In the genomic region with DNA sequence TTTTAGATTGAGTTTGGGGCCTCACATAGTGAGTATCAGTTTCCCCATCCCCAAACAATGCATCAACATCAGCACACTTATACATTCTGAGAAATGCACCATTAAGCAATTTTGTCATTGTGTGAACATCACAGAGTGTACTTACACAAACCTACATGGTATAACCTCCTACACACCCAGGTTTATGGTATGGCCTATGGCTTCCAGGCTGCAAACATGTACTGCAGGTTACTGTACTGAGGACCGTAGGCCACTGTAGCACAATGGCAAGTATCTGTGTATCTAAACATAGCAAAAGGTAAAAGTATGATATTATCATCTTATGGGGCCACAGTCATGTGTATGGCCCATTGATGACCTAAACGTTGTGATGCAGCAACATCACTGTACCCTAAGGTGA, we compare ENCODE assay signal across 18 cellular contexts.
"Had no signal": no experiment of that assay in that cellular context is flagged by ENCODE, and none has a peak within 500 bp of the region (broad histone marks: within the 10 kb centered on the region; RNA-seq: fewer than 3 reads in every experiment).

No MANE protein-coding gene starts in this region.

- H3K4me2 ChIP-seq: hepatocyte had no signal

- H3K9me3 ChIP-seq: ascending aorta, left lung, sigmoid colon, spleen, thyroid gland had no signal

- H3K27me3 ChIP-seq: ascending aorta, hepatocyte, left lung, sigmoid colon, spleen, thyroid gland had no signal

- H3K27me3 Mint-ChIP-seq: activated CD8-positive, alpha-beta T cell treated with anti-CD3 and anti-CD28 coated beads for 36 hours; activated naive CD8-positive, alpha-beta T cell treated with anti-CD3 and anti-CD28 coated beads, Interleukin-2, amount 50 U/mL, for 24 hours had no signal

- H3K36me3 ChIP-seq: ascending aorta, sigmoid colon, thyroid gland, WERI-Rb-1 had no signal

- H3K27ac ChIP-seq: ascending aorta, hepatocyte, left lung, sigmoid colon, thyroid gland, WERI-Rb-1 had no signal

- ATAC-seq: activated CD8-positive, alpha-beta T cell treated with anti-CD3 and anti-CD28 coated beads for 36 hours; activated naive CD8-positive, alpha-beta T cell treated with anti-CD3 and anti-CD28 coated beads, Interleukin-2, amount 50 U/mL, for 24 hours; esophagus mucosa; left lung had no signal

- DNase-seq: activated CD4-positive, alpha-beta T cell treated with anti-CD3 and anti-CD28 coated beads for 4 hours; activated CD8-positive, alpha-beta T cell treated with anti-CD3 and anti-CD28 coated beads for 36 hours; activated naive CD4-positive, alpha-beta T cell; activated naive CD8-positive, alpha-beta T cell treated with anti-CD3 and anti-CD28 coated beads, Interleukin-2, amount 50 U/mL, for 24 hours; left lung; mammary epithelial cell; nephron progenitor cell; sigmoid colon; spleen; stimulated activated CD4-positive, alpha-beta T cell treated with anti-CD3 and anti-CD28 coated beads, Interleukin-1b, Interleukin-23, amount 100 ng/mL, for 48 hours; thyroid gland; WERI-Rb-1 had no signal

- FAIRE-seq: endometrium had no signal

- H2AFZ ChIP-seq: hepatocyte had no signal

- H3K4me3 ChIP-seq: ascending aorta, hepatocyte, left lung, sigmoid colon, spleen, thyroid gland had no signal

- H3K4me3 Mint-ChIP-seq: activated CD8-positive, alpha-beta T cell treated with anti-CD3 and anti-CD28 coated beads for 36 hours; activated naive CD8-positive, alpha-beta T cell treated with anti-CD3 and anti-CD28 coated beads, Interleukin-2, amount 50 U/mL, for 24 hours; activated T-helper 1 cell treated with anti-CD3 and anti-CD28 coated beads, Interleukin-12 subunit alpha, Interleukin-12 subunit beta, Interleukin-2, Interleukin-4 antibody, amounts not matched to agents 30 ng/mL and 10 ng/mL and 1 ng/mL, durations not matched to agents 14 hours and 24 hours and 36 hours; nephron progenitor cell; T-helper 1 cell treated with Interleukin-12 subunit alpha and Interleukin-12 subunit beta and Interleukin-4 antibody, amounts not matched to agents 30 μg/mL and 1 μg/mL, for 36 hours had no signal

- H3K9me3 Mint-ChIP-seq: activated CD8-positive, alpha-beta T cell treated with anti-CD3 and anti-CD28 coated beads for 36 hours; activated naive CD8-positive, alpha-beta T cell treated with anti-CD3 and anti-CD28 coated beads, Interleukin-2, amount 50 U/mL, for 24 hours; activated T-helper 1 cell treated with anti-CD3 and anti-CD28 coated beads, Interleukin-12 subunit alpha, Interleukin-12 subunit beta, Interleukin-2, Interleukin-4 antibody, amounts not matched to agents 30 ng/mL and 10 ng/mL and 1 ng/mL, durations not matched to agents 14 hours and 24 hours and 36 hours; nephron progenitor cell; T-helper 1 cell treated with Interleukin-12 subunit alpha and Interleukin-12 subunit beta and Interleukin-4 antibody, amounts not matched to agents 30 μg/mL and 1 μg/mL, for 36 hours had no signal

- H3K27ac Mint-ChIP-seq: nephron progenitor cell; T-helper 1 cell treated with Interleukin-12 subunit alpha and Interleukin-12 subunit beta and Interleukin-4 antibody, amounts not matched to agents 30 μg/mL and 1 μg/mL, for 36 hours had no signal
